11 cellular contexts compared by ENCODE assay signal in genomic region chr11:93000511-93001476, GRCh38. TPM values are rescaled to one million over a fixed set of nuclear protein-coding genes. Genes with fewer than 3 reads are reported as not detected.
DNase-seq lines count a peak whose midpoint lies in the region; ATAC-seq and TF ChIP-seq lines count a peak whose summit lies in the region.
"Had no signal": no experiment of that assay in that cellular context is flagged by ENCODE, and none has a peak within 500 bp of the region (broad histone marks: within the 10 kb centered on the region; RNA-seq: fewer than 3 reads in every experiment).

No MANE protein-coding gene starts in this region.

- H3K36me3 Mint-ChIP-seq in activated T-helper 17 cell treated with anti-CD3 and anti-CD28 coated beads, Interleukin-2, amount 50 U/mL, for 72 hours (ENCODE audit: low read depth) = no peaks in the 10 kb centered on the region

- H3K27me3 Mint-ChIP-seq in activated T-helper 17 cell treated with anti-CD3 and anti-CD28 coated beads, Interleukin-2, amount 50 U/mL, for 72 hours = peaks cover 5% of the 10 kb centered on the region

- H3K9me3 Mint-ChIP-seq in activated T-helper 17 cell treated with anti-CD3 and anti-CD28 coated beads, Interleukin-2, amount 50 U/mL, for 72 hours = peaks cover 4% of the 10 kb centered on the region

- no peak for ATAC-seq in GM21723 (IDR thresholded peaks at IDR 0.05; ENCODE audit: unreplicated experiment)
- ATAC-seq in activated T-helper 17 cell treated with anti-CD3 and anti-CD28 coated beads, Interleukin-2, amount 50 U/mL, for 72 hours (replicated peaks) = no peak

- H3K4me3 Mint-ChIP-seq in activated T-helper 17 cell treated with anti-CD3 and anti-CD28 coated beads, Interleukin-2, amount 50 U/mL, for 72 hours = no peak overlapping the region
- H3K4me3 Mint-ChIP-seq: endodermal cell had no signal

- TF ChIP-seq CTCF in HFF-Myc (IDR thresholded peaks at IDR 0.05; ENCODE audit: low read depth, low read length, missing control alignments) (no peak), fibroblast of pulmonary artery (IDR thresholded peaks at IDR 0.05; ENCODE audit: low read length, missing control alignments) (no peak)

- DNase-seq in HFF-Myc (ENCODE audit: extremely low read depth, low read depth) (peak; percentile 38), SW 1271 (lab: John Stamatoyannopoulos, UW) (peak; percentile 86 to 93), fibroblast of pulmonary artery (ENCODE audit: low read depth) (peak; percentile 72), stromal cell of bone marrow (ENCODE audit: low read depth) (peak; percentile 60), NCI-H1436 treated with DMSO at 0.1 percent for 48 hours (lab: John Stamatoyannopoulos, UW) (no peak)
- DNase-seq: activated gamma-delta T cell, endodermal cell had no signal

- no peak overlapping the region for H3K27ac Mint-ChIP-seq in activated T-helper 17 cell treated with anti-CD3 and anti-CD28 coated beads, Interleukin-2, amount 50 U/mL, for 72 hours
- H3K27ac Mint-ChIP-seq: endodermal cell had no signal

- no peaks in the 10 kb centered on the region for H3K4me1 Mint-ChIP-seq in activated T-helper 17 cell treated with anti-CD3 and anti-CD28 coated beads, Interleukin-2, amount 50 U/mL, for 72 hours

- H3K4me3 ChIP-seq in HFF-Myc (replicated peaks; ENCODE audit: low read depth, low read length) = no peak overlapping the region
- H3K4me3 ChIP-seq in fibroblast of pulmonary artery (replicated peaks; ENCODE audit: low read depth, low read length) = no peak overlapping the region
- H3K4me3 ChIP-seq: right atrium auricular region had no signal

RNA-seq across cellular contexts. Expression of gene MTNR1B, which starts 31.3 kb away (rescaled TPM):
- total RNA-seq in activated T-helper 17 cell treated with anti-CD3 and anti-CD28 coated beads, Interleukin-2, amount 50 U/mL, for 72 hours = not detected
- total RNA-seq: liver, right atrium auricular region had no signal
